In the genomic region with DNA sequence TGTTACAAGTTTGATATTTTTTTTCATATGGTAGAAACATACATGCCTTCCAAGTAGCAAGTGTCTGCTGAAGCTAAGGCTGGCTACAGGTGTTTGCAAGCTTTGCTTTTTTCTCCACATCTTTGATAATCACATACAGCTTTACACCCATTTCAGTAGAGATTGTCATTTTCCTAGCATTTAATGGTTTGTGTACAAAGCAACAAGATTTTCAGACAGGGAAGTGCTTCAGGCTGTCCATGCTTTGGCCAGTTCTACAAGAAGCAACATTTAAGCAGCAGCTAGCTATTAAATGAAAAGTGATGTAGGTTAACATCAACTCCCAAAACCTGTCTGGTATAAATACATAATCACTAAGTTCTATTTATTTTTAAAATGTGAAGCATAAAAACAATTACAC, we compare ENCODE assay signal across 14 cellular contexts. TPM values are rescaled to one million over a fixed set of nuclear protein-coding genes. Genes with fewer than 3 reads are reported as not detected.
DNase-seq lines count a peak whose midpoint lies in the region; TF ChIP-seq lines count a peak whose summit lies in the region.
"Had no signal": no experiment of that assay in that cellular context is flagged by ENCODE, and none has a peak within 500 bp of the region (broad histone marks: within the 10 kb centered on the region; RNA-seq: fewer than 3 reads in every experiment).

No MANE protein-coding gene starts in this region.

- H3K4me3 ChIP-seq in BLaER1 (peak overlapping the region; percentile 73), GM06990 (replicated peaks; ENCODE audit: low read depth, low read length) (peak overlapping the region; percentile 82), neural cell (ENCODE audit: low read length) (peak overlapping the region; percentile 66)

- H3K36me3 ChIP-seq in BLaER1 (peaks cover 15% of the 10 kb centered on the region; the same call in 1 of the 2 replicates), GM06990 (ENCODE audit: control insufficient read depth, insufficient read depth, low read length) (no peaks in the 10 kb centered on the region), neural cell (ENCODE audit: insufficient read depth, low read length) (no peaks in the 10 kb centered on the region)

- H3K27ac ChIP-seq in BLaER1: peak overlapping the region; percentile 87
- no peak overlapping the region for H3K27ac ChIP-seq in neural cell (ENCODE audit: low read length)

- H3K4me2 ChIP-seq in BLaER1 (peak overlapping the region; percentile 85), neural cell (ENCODE audit: low read length) (no peak overlapping the region)

- H3K79me2 ChIP-seq in neural cell (replicated peaks; ENCODE audit: insufficient read depth, low read length): peaks cover 26% of the 10 kb centered on the region

- H3K9me3 ChIP-seq in BLaER1: no peaks in the 10 kb centered on the region
- H3K9me3 ChIP-seq in neural cell (ENCODE audit: low read length): no peaks in the 10 kb centered on the region

- DNase-seq in GM06990 (ENCODE audit: extremely low read depth, insufficient read length) (no peak), RPMI8226 (peak; percentile 32), AG20443 (ENCODE audit: low spot score) (no peak)
- no peak for DNase-seq in activated CD8-positive, alpha-beta memory T cell treated with anti-CD3 and anti-CD28 coated beads, Interleukin-2, amount 50 U/mL, for 4 hours
- no peak for DNase-seq in stimulated activated naive CD4-positive, alpha-beta T cell treated with Interleukin-2 at 50 U/mL for 16 hours (lab: John Stamatoyannopoulos, UW)
- DNase-seq: activated CD4-positive, alpha-beta T cell treated with anti-CD3 and anti-CD28 coated beads for 4 hours; activated T-cell treated with anti-CD3 and anti-CD28 coated beads, Interleukin-2, amount 50 U/mL, for 48 hours; CD8-positive, alpha-beta T cell; mesenchymal stem cell; NCI-H226; PC-3; T-helper 1 cell had no signal

- peaks cover 71% of the 10 kb centered on the region for H3K4me1 ChIP-seq in BLaER1

- H4K20me1 ChIP-seq in BLaER1: no peaks in the 10 kb centered on the region
- H4K20me1 ChIP-seq in neural cell (ENCODE audit: insufficient read depth): no peaks in the 10 kb centered on the region

- no peak for TF ChIP-seq RAD21 in neural cell (conservative IDR thresholded peaks at IDR 0.05)

- TF ChIP-seq EP300 in neural cell (conservative IDR thresholded peaks at IDR 0.05; ENCODE audit: poor library complexity, severe bottlenecking): no peak

- peak overlapping the region; percentile 81 for H3K9ac ChIP-seq in BLaER1
- no peak overlapping the region for H3K9ac ChIP-seq in neural cell (ENCODE audit: low read length)

- H3F3A ChIP-seq in neural cell (ENCODE audit: insufficient read depth, low read length, poor library complexity, severe bottlenecking): peaks cover 10% of the 10 kb centered on the region

- H3K9me2 ChIP-seq in neural cell (ENCODE audit: insufficient read depth, low read length): no peaks in the 10 kb centered on the region

- TF ChIP-seq CTCF in GM06990 (IDR thresholded peaks at IDR 0.05; ENCODE audit: insufficient read depth, low read length, poor library complexity, severe bottlenecking) (no peak), neural cell (IDR thresholded peaks at IDR 0.05; ENCODE audit: poor library complexity, severe bottlenecking) (no peak)

- no peaks in the 10 kb centered on the region for H3K27me3 ChIP-seq in BLaER1
- no peaks in the 10 kb centered on the region for H3K27me3 ChIP-seq in GM06990 (replicated peaks; ENCODE audit: control insufficient read depth, insufficient read depth, low read length)
- H3K27me3 ChIP-seq in neural cell (ENCODE audit: insufficient read depth, low read depth, low read length): no peaks in the 10 kb centered on the region

- H2AFZ ChIP-seq in neural cell (ENCODE audit: low read depth, low read length): no peak overlapping the region

TF ChIP-seq in neural cell, 6 proteins besides CTCF, POLR2A, EP300 and RAD21:
- TF ChIP-seq EZH2 (IDR thresholded peaks at IDR 0.05; ENCODE audit: borderline replicate concordance, insufficient read depth, low read length, poor library complexity, severe bottlenecking) (no peak), MXI1 (conservative IDR thresholded peaks at IDR 0.05; ENCODE audit: poor library complexity, severe bottlenecking) (no peak), SMC3 (conservative IDR thresholded peaks at IDR 0.05; ENCODE audit: poor library complexity) (no peak), POLR2AphosphoS5 (IDR thresholded peaks at IDR 0.05) (no peak), TAF1 (IDR thresholded peaks at IDR 0.05; ENCODE audit: low read depth) (no peak)
- TF ChIP-seq, protein P1, sequence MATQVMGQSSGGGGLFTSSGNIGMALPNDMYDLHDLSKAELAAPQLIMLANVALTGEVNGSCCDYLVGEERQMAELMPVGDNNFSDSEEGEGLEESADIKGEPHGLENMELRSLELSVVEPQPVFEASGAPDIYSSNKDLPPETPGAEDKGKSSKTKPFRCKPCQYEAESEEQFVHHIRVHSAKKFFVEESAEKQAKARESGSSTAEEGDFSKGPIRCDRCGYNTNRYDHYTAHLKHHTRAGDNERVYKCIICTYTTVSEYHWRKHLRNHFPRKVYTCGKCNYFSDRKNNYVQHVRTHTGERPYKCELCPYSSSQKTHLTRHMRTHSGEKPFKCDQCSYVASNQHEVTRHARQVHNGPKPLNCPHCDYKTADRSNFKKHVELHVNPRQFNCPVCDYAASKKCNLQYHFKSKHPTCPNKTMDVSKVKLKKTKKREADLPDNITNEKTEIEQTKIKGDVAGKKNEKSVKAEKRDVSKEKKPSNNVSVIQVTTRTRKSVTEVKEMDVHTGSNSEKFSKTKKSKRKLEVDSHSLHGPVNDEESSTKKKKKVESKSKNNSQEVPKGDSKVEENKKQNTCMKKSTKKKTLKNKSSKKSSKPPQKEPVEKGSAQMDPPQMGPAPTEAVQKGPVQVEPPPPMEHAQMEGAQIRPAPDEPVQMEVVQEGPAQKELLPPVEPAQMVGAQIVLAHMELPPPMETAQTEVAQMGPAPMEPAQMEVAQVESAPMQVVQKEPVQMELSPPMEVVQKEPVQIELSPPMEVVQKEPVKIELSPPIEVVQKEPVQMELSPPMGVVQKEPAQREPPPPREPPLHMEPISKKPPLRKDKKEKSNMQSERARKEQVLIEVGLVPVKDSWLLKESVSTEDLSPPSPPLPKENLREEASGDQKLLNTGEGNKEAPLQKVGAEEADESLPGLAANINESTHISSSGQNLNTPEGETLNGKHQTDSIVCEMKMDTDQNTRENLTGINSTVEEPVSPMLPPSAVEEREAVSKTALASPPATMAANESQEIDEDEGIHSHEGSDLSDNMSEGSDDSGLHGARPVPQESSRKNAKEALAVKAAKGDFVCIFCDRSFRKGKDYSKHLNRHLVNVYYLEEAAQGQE (IDR thresholded peaks at IDR 0.05; ENCODE audit: borderline replicate concordance): no peak

RNA-seq across cellular contexts. Expression of a gene that starts 2.3 kb away (rescaled TPM):
- polyA plus RNA-seq in neural cell: 15.9 and 16.6 TPM in 2 replicates
- polyA minus RNA-seq in neural cell: 59.2 and 61.1 TPM in 2 replicates
